In the genomic region with DNA sequence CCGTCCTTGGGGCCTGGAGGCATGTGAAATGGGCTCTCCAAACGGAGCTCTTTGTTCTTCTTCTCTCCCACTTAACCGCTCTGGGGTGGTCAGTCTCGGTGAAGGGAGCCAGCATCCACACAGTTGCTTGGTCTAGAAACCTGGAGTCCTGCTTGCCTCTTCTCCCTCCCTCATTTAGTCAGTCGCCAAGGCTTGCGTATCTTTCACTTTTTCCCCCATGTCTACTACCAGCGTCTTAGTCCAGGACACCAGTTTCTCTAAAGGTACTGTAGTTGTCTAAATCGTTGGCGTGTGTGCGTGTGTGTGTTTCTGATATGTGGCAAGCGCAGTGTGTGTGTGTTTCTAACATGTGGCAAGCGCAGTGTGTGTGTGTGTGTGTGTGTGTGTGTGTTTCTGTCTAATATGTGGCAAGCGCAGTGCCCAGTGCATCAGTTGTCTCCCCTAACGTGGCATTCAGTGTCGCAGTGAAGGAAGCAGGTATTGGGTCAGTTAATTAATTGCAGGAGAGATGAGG, we compare ENCODE assay signal across 8 cellular contexts. TPM values are rescaled to one million over a fixed set of nuclear protein-coding genes. Genes with fewer than 3 reads are reported as not detected.
DNase-seq lines count a peak whose midpoint lies in the region; ATAC-seq, FAIRE-seq and TF ChIP-seq lines count a peak whose summit lies in the region.

No MANE protein-coding gene starts in this region.

- H3K27me3 ChIP-seq in gastroesophageal sphincter: no peaks in the 10 kb centered on the region

- no peak for FAIRE-seq in GM12892 (lab: Jason Lieb, UNC)

- peaks cover 3 to 60% (median 31%) of the 10 kb centered on the region in 3 donors for H3K4me1 ChIP-seq in gastroesophageal sphincter

- peak overlapping the region; percentile 70 to 79 for H3K4me3 ChIP-seq in gastroesophageal sphincter
- peak overlapping the region; percentile 100 for H3K4me3 ChIP-seq in retinal pigment epithelial cell (ENCODE audit: low read length)

- ATAC-seq in gastroesophageal sphincter (no peak), GM18517 (IDR thresholded peaks at IDR 0.05; ENCODE audit: unreplicated experiment) (no peak)

- no peak for TF ChIP-seq CTCF in gastroesophageal sphincter (IDR thresholded peaks at IDR 0.05)
- TF ChIP-seq CTCF in retinal pigment epithelial cell (conservative IDR thresholded peaks at IDR 0.05; ENCODE audit: low read depth, low read length): no peak

- 0 to 3% methylated on average over 6 to 15 of the region's 15 CpGs for WGBS in gastroesophageal sphincter (ENCODE audit: low coverage in 1 of 2), 2 donors

- no peaks in the 10 kb centered on the region for H3K9me3 Mint-ChIP-seq in activated T-helper 1 cell treated with anti-CD3 and anti-CD28 coated beads, Interleukin-12 subunit alpha, Interleukin-12 subunit beta, Interleukin-2, Interleukin-4 antibody, amounts not matched to agents 30 ng/mL and 10 ng/mL and 1 ng/mL, durations not matched to agents 14 hours and 24 hours and 36 hours

- H3K4me3 Mint-ChIP-seq in activated T-helper 1 cell treated with anti-CD3 and anti-CD28 coated beads, Interleukin-12 subunit alpha, Interleukin-12 subunit beta, Interleukin-2, Interleukin-4 antibody, amounts not matched to agents 30 ng/mL and 10 ng/mL and 1 ng/mL, durations not matched to agents 14 hours and 24 hours and 36 hours: peak overlapping the region; percentile 97

- TF ChIP-seq EP300 in gastroesophageal sphincter (IDR thresholded peaks at IDR 0.05): no peak

- H3K27ac Mint-ChIP-seq in activated T-helper 1 cell treated with anti-CD3 and anti-CD28 coated beads, Interleukin-12 subunit alpha, Interleukin-12 subunit beta, Interleukin-2, Interleukin-4 antibody, amounts not matched to agents 30 ng/mL and 10 ng/mL and 1 ng/mL, durations not matched to agents 14 hours and 24 hours and 36 hours: peak overlapping the region; percentile 97

- peaks cover 6% of the 10 kb centered on the region for H3K27me3 Mint-ChIP-seq in activated T-helper 1 cell treated with anti-CD3 and anti-CD28 coated beads, Interleukin-12 subunit alpha, Interleukin-12 subunit beta, Interleukin-2, Interleukin-4 antibody, amounts not matched to agents 30 ng/mL and 10 ng/mL and 1 ng/mL, durations not matched to agents 14 hours and 24 hours and 36 hours (ENCODE audit: insufficient read depth)

- H3K36me3 ChIP-seq in gastroesophageal sphincter: peaks cover 0 to 9% of the 10 kb centered on the region in 2 donors

- intact Hi-C loops in activated T-helper 1 cell treated with anti-CD3 and anti-CD28 coated beads, Interleukin-12 subunit alpha, Interleukin-12 subunit beta, Interleukin-2, Interleukin-4 antibody, amounts not matched to agents 30 ng/mL and 10 ng/mL and 1 ng/mL, durations not matched to agents 14 hours and 24 hours and 36 hours (cut with micrococcal nuclease): loop anchor here (5.0 kb wide), 3 partner anchors 109 to 1366 kb away; partner anchors contain the start of genes FKBP15 and SLC31A1

- peak overlapping the region; percentile 86 to 96 (median 92) for H3K27ac ChIP-seq in gastroesophageal sphincter

- peak; percentile 7 for DNase-seq in stimulated activated naive CD4-positive, alpha-beta T cell treated with Interleukin-2 at 50 U/mL for 16 hours (lab: John Stamatoyannopoulos, UW)
- DNase-seq in stimulated activated naive CD4-positive, alpha-beta T cell (lab: John Stamatoyannopoulos, UW): no peak
- DNase-seq in activated T-helper 1 cell treated with anti-CD3 and anti-CD28 coated beads, Interleukin-12 subunit alpha, Interleukin-12 subunit beta, Interleukin-2, Interleukin-4 antibody, amounts not matched to agents 30 ng/mL and 10 ng/mL and 1 ng/mL, durations not matched to agents 14 hours and 24 hours and 36 hours (ENCODE audit: low spot score): no peak
- DNase-seq in retinal pigment epithelial cell (ENCODE audit: low read depth) (no peak), NCI-H446 treated with DMSO at 0.1 percent for 48 hours (lab: John Stamatoyannopoulos, UW) (no peak), GM12892 (ENCODE audit: insufficient read length) (no peak)

- H3K36me3 Mint-ChIP-seq in activated T-helper 1 cell treated with anti-CD3 and anti-CD28 coated beads, Interleukin-12 subunit alpha, Interleukin-12 subunit beta, Interleukin-2, Interleukin-4 antibody, amounts not matched to agents 30 ng/mL and 10 ng/mL and 1 ng/mL, durations not matched to agents 14 hours and 24 hours and 36 hours (ENCODE audit: low read depth): peaks cover 17% of the 10 kb centered on the region

- H3K9me3 ChIP-seq in gastroesophageal sphincter: no peaks in the 10 kb centered on the region

- TF ChIP-seq POLR2A in gastroesophageal sphincter (IDR thresholded peaks at IDR 0.05) (no peak), GM12892 (IDR thresholded peaks at IDR 0.05; ENCODE audit: low read depth, low read length) (no peak)

- H3K4me1 Mint-ChIP-seq in activated T-helper 1 cell treated with anti-CD3 and anti-CD28 coated beads, Interleukin-12 subunit alpha, Interleukin-12 subunit beta, Interleukin-2, Interleukin-4 antibody, amounts not matched to agents 30 ng/mL and 10 ng/mL and 1 ng/mL, durations not matched to agents 14 hours and 24 hours and 36 hours (ENCODE audit: low read depth): peaks cover 53% of the 10 kb centered on the region

RNA-seq across cellular contexts. Expression of gene ATP6V1G1, which starts 0.6 kb away (rescaled TPM):
- 57.2 and 61.0 TPM in 2 replicates for total RNA-seq in activated T-helper 1 cell treated with anti-CD3 and anti-CD28 coated beads, Interleukin-12 subunit alpha, Interleukin-12 subunit beta, Interleukin-2, Interleukin-4 antibody, amounts not matched to agents 30 ng/mL and 10 ng/mL and 1 ng/mL, durations not matched to agents 14 hours and 24 hours and 36 hours
- 100 to 1,000 TPM in 3 of 4 donors, 10 to 100 TPM in 1; 91.2 to 137 (median 120) TPM for total RNA-seq in gastroesophageal sphincter
- 75.3 TPM for polyA plus RNA-seq in GM12892 (2012; ENCODE audit: missing spikeins)

RNA-seq across cellular contexts. Expression of gene TMEM268, which starts 22.9 kb away (rescaled TPM):
- 23.5 and 26.4 TPM in 2 replicates for total RNA-seq in activated T-helper 1 cell treated with anti-CD3 and anti-CD28 coated beads, Interleukin-12 subunit alpha, Interleukin-12 subunit beta, Interleukin-2, Interleukin-4 antibody, amounts not matched to agents 30 ng/mL and 10 ng/mL and 1 ng/mL, durations not matched to agents 14 hours and 24 hours and 36 hours
- total RNA-seq in gastroesophageal sphincter: 10 to 100 TPM in 2 of 4 donors, 1 to 10 TPM in 2; 6.2 to 16.7 (median 9.3) TPM
- 14.6 TPM for polyA plus RNA-seq in GM12892 (2012; ENCODE audit: missing spikeins)
